ENCODE assay signal across 1 cellular context in genomic region chr12:12926571-12927071, GRCh38.
TF ChIP-seq lines count a peak whose summit lies in the region.

No MANE protein-coding gene starts in this region.

TF ChIP-seq in GM23338, 12 proteins besides CTCF, POLR2A, EP300 and RAD21 (continued from another document):
- TF ChIP-seq NANOG (IDR thresholded peaks at IDR 0.05; ENCODE audit: borderline replicate concordance), result no peak
- no peak for TF ChIP-seq ZNF114 (CRISPR knock-in tag; IDR thresholded peaks at IDR 0.05)
- TF ChIP-seq JUNB (IDR thresholded peaks at IDR 0.05; ENCODE audit: unreplicated experiment), result no peak
- no peak for TF ChIP-seq POLR2AphosphoS5 (IDR thresholded peaks at IDR 0.05; ENCODE audit: low read depth)
